Comparison of ENCODE assay signal across 1 cellular context in the genomic region with DNA sequence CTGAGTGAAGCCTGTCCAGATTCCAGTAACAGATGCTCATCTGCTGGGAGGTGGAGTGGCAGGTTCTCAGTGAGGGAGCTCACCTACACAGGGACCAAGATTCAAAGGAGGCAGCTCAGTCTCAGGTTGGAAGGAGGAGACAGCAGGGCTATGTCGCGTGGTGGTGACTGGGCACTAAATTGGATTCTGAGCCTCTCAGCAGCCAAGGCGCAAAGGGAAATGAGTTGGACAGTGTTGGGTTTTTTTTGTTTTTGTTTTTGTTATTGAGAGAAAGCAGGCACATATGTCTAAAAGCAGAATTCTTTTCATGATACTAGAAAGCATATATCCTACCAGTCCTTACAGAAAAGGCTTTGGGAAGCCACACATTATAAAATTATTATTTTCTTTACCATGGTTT.
TF ChIP-seq lines count a peak whose summit lies in the region.

No MANE protein-coding gene starts in this region.

TF ChIP-seq in WTC11, 78 proteins besides CTCF, POLR2A, EP300 and RAD21 (continued from another document):
- TF ChIP-seq, protein P1, sequence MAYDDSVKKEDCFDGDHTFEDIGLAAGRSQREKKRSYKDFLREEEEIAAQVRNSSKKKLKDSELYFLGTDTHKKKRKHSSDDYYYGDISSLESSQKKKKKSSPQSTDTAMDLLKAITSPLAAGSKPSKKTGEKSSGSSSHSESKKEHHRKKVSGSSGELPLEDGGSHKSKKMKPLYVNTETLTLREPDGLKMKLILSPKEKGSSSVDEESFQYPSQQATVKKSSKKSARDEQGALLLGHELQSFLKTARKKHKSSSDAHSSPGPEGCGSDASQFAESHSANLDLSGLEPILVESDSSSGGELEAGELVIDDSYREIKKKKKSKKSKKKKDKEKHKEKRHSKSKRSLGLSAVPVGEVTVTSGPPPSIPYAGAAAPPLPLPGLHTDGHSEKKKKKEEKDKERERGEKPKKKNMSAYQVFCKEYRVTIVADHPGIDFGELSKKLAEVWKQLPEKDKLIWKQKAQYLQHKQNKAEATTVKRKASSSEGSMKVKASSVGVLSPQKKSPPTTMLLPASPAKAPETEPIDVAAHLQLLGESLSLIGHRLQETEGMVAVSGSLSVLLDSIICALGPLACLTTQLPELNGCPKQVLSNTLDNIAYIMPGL (CRISPR knock-in tag; IDR thresholded peaks at IDR 0.05), result no peak
TF ChIP-seq in WTC11: peak in this region for 0.
